In genomic region chrX:72659726-72660125, GRCh38 we compare ENCODE assay signal across 37 cellular contexts. TPM values are rescaled to one million over a fixed set of nuclear protein-coding genes. Genes with fewer than 3 reads are reported as not detected.
"Had no signal": no experiment of that assay in that cellular context is flagged by ENCODE, and none has a peak within 500 bp of the region (broad histone marks: within the 10 kb centered on the region; RNA-seq: fewer than 3 reads in every experiment).

No MANE protein-coding gene starts in this region.

- H3K27ac ChIP-seq: Peyer's patch, VCaP had no signal

- DNase-seq: activated B cell treated with CpG ODN at 0.5 μM for 24 hours; activated CD4-positive, alpha-beta memory T cell treated with anti-CD3 and anti-CD28 coated beads, Interleukin-2, amount 10 ng/mL, durations not matched to agents 7 days and 5 days; activated CD4-positive, alpha-beta T cell treated with anti-CD3 and anti-CD28 coated beads for 48 hours; activated CD4-positive, CD25-positive, alpha-beta regulatory T cell treated with anti-CD3 and anti-CD28 coated beads, Interleukin-2, amount 50 U/mL, for 72 hours; activated CD8-positive, alpha-beta memory T cell treated with anti-CD3 and anti-CD28 coated beads for 24 hours; activated CD8-positive, alpha-beta memory T cell treated with anti-CD3 and anti-CD28 coated beads, Interleukin-2, amount 10 ng/mL, durations not matched to agents 7 days and 5 days; activated CD8-positive, alpha-beta memory T cell treated with anti-CD3 and anti-CD28 coated beads, Interleukin-2, amount 50 U/mL, for 48 hours; activated effector memory CD4-positive, alpha-beta T cell treated with Interleukin-2 at 50 U/mL for 16 hours; activated naive CD4-positive, alpha-beta T cell treated with anti-CD3 and anti-CD28 coated beads, Interleukin-2, amount 10 ng/mL, durations not matched to agents 7 days and 5 days; activated naive CD8-positive, alpha-beta T cell treated with anti-CD3 and anti-CD28 coated beads, Interleukin-2, amount 50 U/mL, for 24 hours; activated T-cell treated with anti-CD3 and anti-CD28 coated beads, Interleukin-2, amount 50 U/mL, for 48 hours; anterior cingulate cortex; caudate nucleus; cerebellar nuclear complex; Karpas-422; KBM-7; MG63; MV-4-11; NCI-H1092; NCI-H1436 treated with DMSO at 0.1 percent for 48 hours; NCI-H1694 treated with DMSO at 0.1 percent for 48 hours; NCI-H2029; NCI-H446; NCI-H510A treated with DMSO at 0.1 percent for 48 hours; NCI-H526 treated with DMSO at 0.1 percent for 48 hours; NCI-H82; NK-92 treated with Interleukin-12 subunit alpha and Interleukin-12 subunit beta, amount 100 ng/mL, for 24 hours; PC-3; Peyer's patch; RPMI8226; SHP77 treated with DMSO at 0.1 percent for 48 hours; T-helper 1 cell; T-helper 2 cell; T-helper 9 cell had no signal

- H3K4me1 ChIP-seq: Peyer's patch had no signal

- H3K9me3 ChIP-seq: MG63, Peyer's patch had no signal

- ATAC-seq: activated CD8-positive, alpha-beta memory T cell treated with anti-CD3 and anti-CD28 coated beads, Interleukin-2, amount 10 ng/mL, durations not matched to agents 7 days and 5 days; activated naive CD8-positive, alpha-beta T cell treated with anti-CD3 and anti-CD28 coated beads, Interleukin-2, amount 50 U/mL, for 24 hours; PC-3; SK-N-SH treated with all-trans-retinoic acid at 6 μM for 48 hours had no signal

- H3K27me3 ChIP-seq: MG63, Peyer's patch had no signal

- H3K4me3 ChIP-seq: MG63, Peyer's patch had no signal

- H3K36me3 ChIP-seq: MG63, Peyer's patch had no signal

- FAIRE-seq: bronchial epithelial cell had no signal

RNA-seq across cellular contexts. Expression of gene PHKA1, which starts 54.4 kb away (rescaled TPM):
- total RNA-seq: activated B cell treated with CpG ODN at 0.5 μM for 24 hours had no signal
